Comparison of ENCODE assay signal across 24 cellular contexts in genomic region chr6:35278708-35279107, GRCh38. TPM values are rescaled to one million over a fixed set of nuclear protein-coding genes. Genes with fewer than 3 reads are reported as not detected.
DNase-seq lines count a peak whose midpoint lies in the region; ATAC-seq and TF ChIP-seq lines count a peak whose summit lies in the region.
"Had no signal": no experiment of that assay in that cellular context is flagged by ENCODE, and none has a peak within 500 bp of the region (broad histone marks: within the 10 kb centered on the region; RNA-seq: fewer than 3 reads in every experiment).

No MANE protein-coding gene starts in this region.

- H3K4me3 Mint-ChIP-seq in immature natural killer cell: peak overlapping the region in 3 of 5 donors; percentile 31 to 44 (median 38)

- H3K9me3 Mint-ChIP-seq in immature natural killer cell: no peaks in the 10 kb centered on the region
- H3K9me3 Mint-ChIP-seq: CD4-positive, CD25-positive, alpha-beta regulatory T cell had no signal

- H3K27me3 Mint-ChIP-seq in immature natural killer cell (ENCODE audit: low read depth in 3 of 3): no peaks in the 10 kb centered on the region
- H3K27me3 Mint-ChIP-seq: CD4-positive, CD25-positive, alpha-beta regulatory T cell had no signal

- no peak overlapping the region for H2AFZ ChIP-seq in DND-41 (ENCODE audit: low read depth, low read length)
- H2AFZ ChIP-seq: GM23248 had no signal

- TF ChIP-seq CTCF in right atrium auricular region (IDR thresholded peaks at IDR 0.05): no peak
- no peak for TF ChIP-seq CTCF in DND-41 (IDR thresholded peaks at IDR 0.05; ENCODE audit: borderline replicate concordance, extremely low read depth, low read length, poor library complexity, severe bottlenecking)
- TF ChIP-seq CTCF in spleen (IDR thresholded peaks at IDR 0.05 in 8 of 11, conservative IDR thresholded peaks at IDR 0.05 in 3 of 11): no peak

- no peaks in the 10 kb centered on the region for H3K27me3 ChIP-seq in right atrium auricular region
- H3K27me3 ChIP-seq in DND-41 (ENCODE audit: insufficient read depth, low read length, poor library complexity): no peaks in the 10 kb centered on the region
- no peaks in the 10 kb centered on the region for H3K27me3 ChIP-seq in spleen (replicated peaks in 1 of 7)
- H3K27me3 ChIP-seq: BE2C, SJSA1 had no signal

- H3K4me3 ChIP-seq in right atrium auricular region: no peak overlapping the region
- no peak overlapping the region for H3K4me3 ChIP-seq in DND-41 (ENCODE audit: low read depth in 1 of 2, low read length in 2 of 2)
- no peak overlapping the region for H3K4me3 ChIP-seq in spleen
- H3K4me3 ChIP-seq: GM23248, SJSA1 had no signal

- no peak for TF ChIP-seq POLR2A in spleen (IDR thresholded peaks at IDR 0.05)

- H3K36me3 ChIP-seq in right atrium auricular region (peaks cover 29% of the 10 kb centered on the region), DND-41 (ENCODE audit: insufficient read depth, low read length) (peaks cover 28% of the 10 kb centered on the region), spleen (peaks cover 0 to 36% (median 28%) of the 10 kb centered on the region in 6 donors)
- H3K36me3 ChIP-seq: BE2C had no signal

- H3K9me3 ChIP-seq in right atrium auricular region: no peaks in the 10 kb centered on the region
- no peaks in the 10 kb centered on the region for H3K9me3 ChIP-seq in DND-41 (ENCODE audit: insufficient read depth, low read length, severe bottlenecking)
- H3K9me3 ChIP-seq in spleen: no peaks in the 10 kb centered on the region
- H3K9me3 ChIP-seq: BE2C had no signal

- peaks cover 6% of the 10 kb centered on the region; the same call in 1 of the 2 replicates for H4K20me1 ChIP-seq in DND-41 (ENCODE audit: insufficient read depth, low read length)

- H3K4me2 ChIP-seq in DND-41 (ENCODE audit: insufficient read depth, low read length): no peak overlapping the region

- 77 to 98% (median 90%) methylated on average over 3 of the region's 3 CpGs for WGBS in spleen, 5 donors

- no peak overlapping the region for H3K27ac ChIP-seq in right atrium auricular region
- H3K27ac ChIP-seq in DND-41 (ENCODE audit: low read length): no peak overlapping the region
- H3K27ac ChIP-seq in spleen: no peak overlapping the region
- H3K27ac ChIP-seq: GM23248, SJSA1 had no signal

- H3K4me1 Mint-ChIP-seq in immature natural killer cell: peaks cover 12 to 15% of the 10 kb centered on the region in 2 donors

- no peaks in the 10 kb centered on the region for H3K79me2 ChIP-seq in DND-41 (ENCODE audit: insufficient read depth, low read length)

- H3K4me1 ChIP-seq in right atrium auricular region (peaks cover 0 to 17% of the 10 kb centered on the region in 2 donors), DND-41 (ENCODE audit: insufficient read depth, low read length) (no peaks in the 10 kb centered on the region), spleen (peaks cover 0 to 18% (median 1%) of the 10 kb centered on the region in 6 donors)
- H3K4me1 ChIP-seq: BE2C, SJSA1 had no signal

- peak overlapping the region in 3 of 6 donors; percentile 44 to 77 (median 74) for H3K27ac Mint-ChIP-seq in immature natural killer cell

- intact Hi-C loops in Right ventricle myocardium inferior (cut with DNase I): no loop called here
- intact Hi-C loops in spleen (cut with DNase I; ENCODE audit: low total_unique reads): no loop called here

- H3K36me3 Mint-ChIP-seq in immature natural killer cell: peaks cover 9 to 23% (median 16%) of the 10 kb centered on the region in 3 donors

- no peak overlapping the region for H3K9ac ChIP-seq in DND-41 (ENCODE audit: low read depth, low read length)
- H3K9ac ChIP-seq: GM23248 had no signal

- DNase-seq in Right ventricle myocardium inferior (ENCODE audit: missing footprints) (no peak), right atrium auricular region (ENCODE audit: low spot score) (no peak), DND-41 (no peak), immature natural killer cell (no peak), spleen (peak; percentile 56), NCI-H526 (lab: John Stamatoyannopoulos, UW) (no peak)
- DNase-seq: 8988T; ACHN; BE2C; CD4-positive, CD25-positive, alpha-beta regulatory T cell; GM23248; HCEC 1CT; KBM-7; MV-4-11; NCI-H1105; NCI-H1436 treated with DMSO at 0.1 percent for 48 hours; NCI-H1930; NCI-H2107; NCI-H524; NCI-H774; NK-92 treated with Interleukin-12 subunit alpha and Interleukin-12 subunit beta, amount 100 ng/mL, for 24 hours; PC-3 had no signal

- ATAC-seq in Right ventricle myocardium inferior (peak; percentile 8), DND-41 (ENCODE audit: insufficient read depth, low read depth) (peak; percentile 33; the same call in 1 of the 3 replicates), GM21390 (IDR thresholded peaks at IDR 0.05; ENCODE audit: unreplicated experiment) (no peak)
- ATAC-seq: PC-3 had no signal

RNA-seq across cellular contexts. Expression of gene DEF6, which starts 18.9 kb away (rescaled TPM):
- 2.8 TPM for total RNA-seq in Right ventricle myocardium inferior
- total RNA-seq in right atrium auricular region: 1 to 10 TPM; 1.4 to 2.2 TPM
- 100 to 1,000 TPM in 1 of 3 donors, 10 to 100 TPM in 2; 90.7 to 226 (median 95.1) TPM for polyA plus RNA-seq in immature natural killer cell
- total RNA-seq in spleen: 10 to 100 TPM; 57.9 to 89.0 (median 72.1) TPM
- polyA plus RNA-seq in spleen: 100 to 1,000 TPM in 1 of 3 donors, 10 to 100 TPM in 2; 63.2 to 132 (median 74.3) TPM

RNA-seq across cellular contexts. Expression of gene ZNF76, which starts 19.2 kb away (rescaled TPM):
- total RNA-seq in Right ventricle myocardium inferior (36.0 TPM), right atrium auricular region (10 to 100 TPM; 25.4 to 26.0 TPM), spleen (10 to 100 TPM; 51.6 to 80.0 (median 60.9) TPM)
- polyA plus RNA-seq in immature natural killer cell (10 to 100 TPM; 20.7 to 30.5 (median 27.9) TPM), spleen (10 to 100 TPM; 25.6 to 54.9 (median 40.9) TPM)

Comparison
In these comparisons a context has a peak if more than half of its experiments do, and no peak if none do; other contexts are left out.
1. RNA of gene DEF6, which starts 18.9 kb away (total RNA-seq): 57.9 to 89.0 TPM in spleen; 2.8 TPM in Right ventricle myocardium inferior (single experiment) and 1.4 to 2.2 TPM in right atrium auricular region; every median in the first group is over 10 times any median in the second.